ENCODE assay signal across 10 cellular contexts in the genomic region with DNA sequence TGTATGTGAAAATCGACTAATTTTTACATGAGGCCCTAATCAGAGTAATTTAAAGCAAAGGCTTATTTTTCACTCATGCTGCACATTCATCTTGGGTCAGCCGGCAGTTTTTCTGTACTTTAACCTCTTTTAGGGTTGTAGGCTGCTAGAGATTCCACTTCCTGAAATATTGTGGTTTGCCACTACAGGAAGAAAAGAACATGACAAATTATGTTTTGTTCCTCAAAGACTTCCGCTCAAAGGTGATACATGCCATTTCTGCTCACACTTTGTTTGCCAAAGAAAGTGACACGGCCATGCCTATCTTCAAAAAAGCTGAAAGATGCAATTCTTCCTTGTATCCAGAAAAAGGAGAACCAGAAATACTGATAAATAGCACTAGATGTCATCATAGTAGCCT.
A peak's percentile ranks its signal among the peaks of the same experiment; 100 is the strongest.
DNase-seq lines count a peak whose midpoint lies in the region; ATAC-seq and TF ChIP-seq lines count a peak whose summit lies in the region.
"Had no signal": no experiment of that assay in that cellular context is flagged by ENCODE, and none has a peak within 500 bp of the region (broad histone marks: within the 10 kb centered on the region; RNA-seq: fewer than 3 reads in every experiment).

No MANE protein-coding gene starts in this region.

- DNase-seq in NOMO-1 treated with dmso at 0.1 percent for 144 hours (lab: John Stamatoyannopoulos, UW; ENCODE audit: unreplicated experiment) (peak; percentile 79), lower lobe of right lung (no peak), pons (ENCODE audit: low spot score) (no peak), right cardiac atrium (no peak), activated gamma-delta T cell (lab: John Stamatoyannopoulos, UW) (no peak)
- DNase-seq: body of pancreas had no signal

- H3K27ac ChIP-seq in lower lobe of right lung (no peak overlapping the region), right cardiac atrium (ENCODE audit: low read length) (no peak overlapping the region)
- H3K27ac ChIP-seq: body of pancreas had no signal

- no peaks in the 10 kb centered on the region for H3K9me3 ChIP-seq in lower lobe of right lung
- no peaks in the 10 kb centered on the region for H3K9me3 ChIP-seq in right cardiac atrium (ENCODE audit: control insufficient read depth, low read length)
- H3K9me3 ChIP-seq: body of pancreas had no signal

- H3K4me3 ChIP-seq in lower lobe of right lung: no peak overlapping the region
- H3K4me3 ChIP-seq in right cardiac atrium (ENCODE audit: low read length): no peak overlapping the region
- H3K4me3 ChIP-seq: body of pancreas, K562 had no signal

- ATAC-seq in GM18517 (IDR thresholded peaks at IDR 0.05; ENCODE audit: unreplicated experiment): peak; percentile 75
- peak; percentile 66 for ATAC-seq in HG02763 (IDR thresholded peaks at IDR 0.05; ENCODE audit: unreplicated experiment)
- peak; percentile 21 to 50 for ATAC-seq in lower lobe of right lung
- no peak for ATAC-seq in right cardiac atrium
- ATAC-seq: body of pancreas, K562, WTC11 had no signal

- H3K36me3 ChIP-seq in lower lobe of right lung: no peaks in the 10 kb centered on the region

- H3K4me1 ChIP-seq in lower lobe of right lung (peaks cover 6% of the 10 kb centered on the region), right cardiac atrium (ENCODE audit: control insufficient read depth, insufficient read depth, low read length) (no peaks in the 10 kb centered on the region)
- H3K4me1 ChIP-seq: body of pancreas had no signal

- TF ChIP-seq CTCF in lower lobe of right lung (IDR thresholded peaks at IDR 0.05): no peak

- H3K27me3 ChIP-seq in lower lobe of right lung (ENCODE audit: low read depth) (no peaks in the 10 kb centered on the region), right cardiac atrium (ENCODE audit: control insufficient read depth, insufficient read depth) (no peaks in the 10 kb centered on the region)
- H3K27me3 ChIP-seq: body of pancreas had no signal

- intact Hi-C loops in lower lobe of right lung (cut with DNase I): no loop called here
- intact Hi-C loops in right cardiac atrium (cut with DNase I): no loop called here

- WGBS in right cardiac atrium: 51% methylated on average over 4 of the region's 4 CpGs

Comparison
In these comparisons a context has a peak if more than half of its experiments do, and no peak if none do; other contexts are left out.
1. ATAC-seq: peak in GM18517 (single experiment), HG02763 (single experiment) and lower lobe of right lung (2 of 2); none in right cardiac atrium (0 of 2).